8 cellular contexts compared by ENCODE assay signal in the genomic region with DNA sequence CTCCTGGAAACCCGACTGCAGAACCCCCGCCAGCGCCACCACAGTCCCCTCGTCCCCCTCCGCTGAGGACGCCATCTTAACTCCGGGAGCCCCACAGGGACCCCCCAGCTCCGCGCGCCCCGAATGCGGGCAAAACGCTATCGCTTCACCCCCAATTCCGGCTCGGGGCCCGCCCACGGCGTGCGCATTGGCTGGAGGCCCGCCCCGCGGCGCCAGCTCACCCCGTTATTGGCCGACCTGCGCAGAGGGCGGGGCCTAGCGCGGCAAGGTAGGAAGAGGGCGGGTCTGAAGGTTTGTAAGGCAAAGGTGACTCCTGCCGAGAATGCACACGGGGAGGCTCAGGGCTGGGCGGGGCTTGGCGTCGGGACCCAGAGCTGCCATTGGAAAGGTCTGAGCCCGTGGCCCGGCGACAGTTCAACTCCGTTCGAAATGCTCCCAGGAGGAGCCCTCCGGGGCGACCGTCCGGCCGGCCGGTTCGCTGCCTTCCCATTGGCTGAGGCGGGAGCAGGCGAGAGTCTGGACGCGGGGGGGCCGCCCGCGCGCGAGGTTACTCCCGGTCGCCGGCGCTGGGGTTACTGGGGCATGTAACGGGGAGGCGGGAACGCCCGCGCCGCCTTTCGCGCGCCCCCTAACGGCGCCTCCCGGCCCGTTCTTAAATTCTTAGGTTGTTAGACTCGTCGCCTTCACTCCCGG. TPM values are rescaled to one million over a fixed set of nuclear protein-coding genes. Genes with fewer than 3 reads are reported as not detected.
DNase-seq lines count a peak whose midpoint lies in the region; ATAC-seq, FAIRE-seq and TF ChIP-seq lines count a peak whose summit lies in the region.

A gene with protein sequence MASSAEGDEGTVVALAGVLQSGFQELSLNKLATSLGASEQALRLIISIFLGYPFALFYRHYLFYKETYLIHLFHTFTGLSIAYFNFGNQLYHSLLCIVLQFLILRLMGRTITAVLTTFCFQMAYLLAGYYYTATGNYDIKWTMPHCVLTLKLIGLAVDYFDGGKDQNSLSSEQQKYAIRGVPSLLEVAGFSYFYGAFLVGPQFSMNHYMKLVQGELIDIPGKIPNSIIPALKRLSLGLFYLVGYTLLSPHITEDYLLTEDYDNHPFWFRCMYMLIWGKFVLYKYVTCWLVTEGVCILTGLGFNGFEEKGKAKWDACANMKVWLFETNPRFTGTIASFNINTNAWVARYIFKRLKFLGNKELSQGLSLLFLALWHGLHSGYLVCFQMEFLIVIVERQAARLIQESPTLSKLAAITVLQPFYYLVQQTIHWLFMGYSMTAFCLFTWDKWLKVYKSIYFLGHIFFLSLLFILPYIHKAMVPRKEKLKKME (minus strand): TSS at position 127 of the 693 bp plus-strand sequence. CDS start 52 bp downstream, at position 75.

- ATAC-seq in GM18907 (IDR thresholded peaks at IDR 0.05; ENCODE audit: unreplicated experiment) (peak; percentile 92), HG03159 (IDR thresholded peaks at IDR 0.05; ENCODE audit: unreplicated experiment) (peak; percentile 91)

- BruUV-seq in mammary epithelial cell (replicated peaks; lab: Mats Ljungman, UMichigan), result no TSS peak

- H3K4me3 ChIP-seq in WERI-Rb-1 (ENCODE audit: low read depth, low read length) (peak within 1 kb of the TSS; percentile 74), mammary epithelial cell (replicated peaks in 1 of 3; ENCODE audit: insufficient read depth in 1 of 3, low read depth in 2 of 3, low read length in 3 of 3) (peak within 1 kb of the TSS; percentile 81 to 95 (median 84)), iPS-20b (ENCODE audit: low read length) (peak within 1 kb of the TSS; percentile 89), small intestine (ENCODE audit: low read depth in 1 of 2, low read length in 2 of 2) (peak within 1 kb of the TSS; percentile 69 to 95)

- no peaks in the 10 kb centered on the region for H3K9me3 ChIP-seq in WERI-Rb-1 (ENCODE audit: severe bottlenecking)
- no peaks in the 10 kb centered on the region for H3K9me3 ChIP-seq in mammary epithelial cell (replicated peaks; ENCODE audit: insufficient read depth, low read length)
- no peaks in the 10 kb centered on the region for H3K9me3 ChIP-seq in iPS-20b (ENCODE audit: insufficient read depth, low read depth, low read length)
- H3K9me3 ChIP-seq in small intestine (ENCODE audit: control insufficient read depth, low read depth), result no peaks in the 10 kb centered on the region

- peak within 1 kb of the TSS; percentile 88 for H3K4me2 ChIP-seq in mammary epithelial cell (ENCODE audit: insufficient read depth, low read depth, low read length)

- H4K20me1 ChIP-seq in mammary epithelial cell (ENCODE audit: insufficient read depth, low read length), result no peaks in the 10 kb centered on the region

- in situ Hi-C loops in mammary epithelial cell (cut with MboI; ENCODE audit: low sequenced_read_pairs in 2 of 2), result no loop called here

- H3K4me1 ChIP-seq in mammary epithelial cell (ENCODE audit: insufficient read depth, low read length) (peaks cover 20% of the 10 kb centered on the region), iPS-20b (ENCODE audit: insufficient read depth, low read length) (peaks cover 5% of the 10 kb centered on the region; the same call in 1 of the 2 replicates), small intestine (ENCODE audit: control insufficient read depth in 2 of 2, insufficient read depth in 1 of 2, low read depth in 1 of 2, low read length in 1 of 2) (peaks cover 2 to 4% of the 10 kb centered on the region in 2 donors)

- no peak for FAIRE-seq in small intestine (lab: Jason Lieb, UNC)

- H3K9ac ChIP-seq in mammary epithelial cell (ENCODE audit: insufficient read depth, low read length) (peak within 1 kb of the TSS; percentile 62), iPS-20b (ENCODE audit: low read depth, low read length) (peak within 1 kb of the TSS; percentile 79; the same call in 1 of the 2 replicates)

- peak; percentile 99 for DNase-seq in AG08396 (ENCODE audit: low spot score)
- peak; percentile 94 for DNase-seq in NCI-H2227 (lab: John Stamatoyannopoulos, UW; ENCODE audit: unreplicated experiment)
- peak; percentile 98 for DNase-seq in WERI-Rb-1
- DNase-seq in mammary epithelial cell, result peak; percentile 96
- DNase-seq in small intestine, result peak; percentile 99

- TF ChIP-seq CTCF in WERI-Rb-1 (IDR thresholded peaks at IDR 0.05; ENCODE audit: low read depth, low read length), result peak; percentile 81
- TF ChIP-seq CTCF in mammary epithelial cell (conservative IDR thresholded peaks at IDR 0.05 in 1 of 2, IDR thresholded peaks at IDR 0.05 in 1 of 2; ENCODE audit: extremely low read depth in 1 of 2, insufficient read depth in 1 of 2, low read depth in 1 of 2, low read length in 2 of 2), result peak; percentile 55 to 91

- CTCF ChIA-PET in mammary epithelial cell (lab: Charles Lee; ENCODE audit: low non-redundant PET), result interaction anchor here (0.6 to 1.0 kb wide), 5 partner anchors 73 to 148 kb away, joined by 3 to 11 read pairs (median 5); no protein-coding TSS in a partner anchor

- H3K36me3 ChIP-seq in WERI-Rb-1 (peaks cover 6% of the 10 kb centered on the region; the same call in 1 of the 2 replicates), mammary epithelial cell (ENCODE audit: insufficient read depth, low read length) (no peaks in the 10 kb centered on the region), iPS-20b (ENCODE audit: insufficient read depth, low read depth, low read length) (peaks cover 7% of the 10 kb centered on the region; the same call in 1 of the 2 replicates), small intestine (ENCODE audit: control insufficient read depth in 2 of 2, insufficient read depth in 2 of 2, low read length in 2 of 2) (peaks cover under 1 to 2% of the 10 kb centered on the region in 2 donors)

- WGBS in mammary epithelial cell (ENCODE audit: low coverage, missing lambda C conversion rate), result 2% methylated on average over 31 of the region's 77 CpGs
- WGBS in small intestine, 3 donors, result 0 to 1% (median 0%) methylated on average over 64 to 77 of the region's 77 CpGs

- intact Hi-C loops in mammary epithelial cell (cut with micrococcal nuclease), result loop anchor here (1.0 to 2.0 kb wide), 6 partner anchors 19 to 91 kb away; a partner anchor contains a TSS

- dilution Hi-C loops in mammary epithelial cell (cut with HindIII; ENCODE audit: low sequenced_read_pairs), result no loop called here

- H3K79me2 ChIP-seq in mammary epithelial cell (ENCODE audit: insufficient read depth, low read length), result peaks cover 24% of the 10 kb centered on the region

- H3K27me3 ChIP-seq in WERI-Rb-1 (ENCODE audit: insufficient read depth, low read depth, severe bottlenecking) (no peaks in the 10 kb centered on the region), mammary epithelial cell (ENCODE audit: insufficient read depth, low read length) (no peaks in the 10 kb centered on the region), iPS-20b (ENCODE audit: insufficient read depth, low read length) (no peaks in the 10 kb centered on the region), small intestine (ENCODE audit: control insufficient read depth in 2 of 2, insufficient read depth in 2 of 2, low read length in 2 of 2) (no peaks in the 10 kb centered on the region)

- H3K27ac ChIP-seq in WERI-Rb-1 (peak within 1 kb of the TSS; percentile 89), mammary epithelial cell (ENCODE audit: insufficient read depth, low read depth, low read length) (peak within 1 kb of the TSS; percentile 38), iPS-20b (ENCODE audit: low read length) (no peak within 1 kb of the TSS), small intestine (ENCODE audit: low read depth in 1 of 2, low read length in 1 of 2) (peak within 1 kb of the TSS; percentile 96 to 97)

- peak within 1 kb of the TSS; percentile 94 for H2AFZ ChIP-seq in mammary epithelial cell (ENCODE audit: low read depth, low read length)

RNA-seq across cellular contexts. Expression of the gene that starts here (rescaled TPM):
- total RNA-seq in mammary epithelial cell, result 10 to 100 TPM; 22.8 to 31.3 TPM
- polyA plus RNA-seq in mammary epithelial cell, result 48.0 TPM
- polyA minus RNA-seq in mammary epithelial cell, result 39.9 TPM
- polyA plus RNA-seq in small intestine, result 10 to 100 TPM; 67.8 to 95.9 (median 83.2) TPM
